Comparison of ENCODE assay signal across 15 cellular contexts in genomic region chr15:64572856-64573255, GRCh38.
"Had no signal": no experiment of that assay in that cellular context is flagged by ENCODE, and none has a peak within 500 bp of the region (broad histone marks: within the 10 kb centered on the region; RNA-seq: fewer than 3 reads in every experiment).

No MANE protein-coding gene starts in this region.

- H3K27me3 Mint-ChIP-seq: activated CD4-positive, alpha-beta memory T cell treated with anti-CD3 and anti-CD28 coated beads for 36 hours; activated CD8-positive, alpha-beta memory T cell treated with anti-CD3 and anti-CD28 coated beads, Interleukin-2, amount 10 ng/mL, durations not matched to agents 7 days and 5 days; natural killer cell treated with Interleukin-12 subunit alpha and Interleukin-12 subunit beta and Interleukin-15 and Interleukin-18, amount 100 ng/mL, for 72 hours had no signal

- ATAC-seq: activated CD8-positive, alpha-beta memory T cell treated with anti-CD3 and anti-CD28 coated beads, Interleukin-2, amount 10 ng/mL, durations not matched to agents 7 days and 5 days; natural killer cell treated with Interleukin-12 subunit alpha and Interleukin-12 subunit beta and Interleukin-15 and Interleukin-18, amount 100 ng/mL, for 72 hours had no signal

- H3K36me3 Mint-ChIP-seq: activated CD4-positive, alpha-beta memory T cell treated with anti-CD3 and anti-CD28 coated beads for 36 hours; natural killer cell treated with Interleukin-12 subunit alpha and Interleukin-12 subunit beta and Interleukin-15 and Interleukin-18, amount 100 ng/mL, for 72 hours had no signal

- H3K4me3 Mint-ChIP-seq: activated CD4-positive, alpha-beta memory T cell treated with anti-CD3 and anti-CD28 coated beads for 36 hours; activated CD8-positive, alpha-beta memory T cell treated with anti-CD3 and anti-CD28 coated beads, Interleukin-2, amount 10 ng/mL, durations not matched to agents 7 days and 5 days; natural killer cell treated with Interleukin-12 subunit alpha and Interleukin-12 subunit beta and Interleukin-15 and Interleukin-18, amount 100 ng/mL, for 72 hours had no signal

- DNase-seq: activated CD4-positive, alpha-beta memory T cell treated with anti-CD3 and anti-CD28 coated beads for 36 hours; activated CD4-positive, alpha-beta T cell treated with anti-CD3 and anti-CD28 coated beads for 1 hour; activated CD8-positive, alpha-beta memory T cell treated with anti-CD3 and anti-CD28 coated beads, Interleukin-2, amount 10 ng/mL, durations not matched to agents 7 days and 5 days; activated gamma-delta T cell; activated T-cell treated with anti-CD3 and anti-CD28 coated beads, Interleukin-2, amount 50 U/mL, for 48 hours; adrenal gland; dermis blood vessel endothelial cell; left lung; mucosa of descending colon; stimulated activated CD4-positive, alpha-beta T cell treated with anti-CD3 and anti-CD28 coated beads, Interleukin-12 subunit alpha, Interleukin-12 subunit beta, amount 100 ng/mL, for 4 hours; stimulated activated CD4-positive, alpha-beta T cell treated with anti-CD3 and anti-CD28 coated beads, Interleukin-2, amount 100 ng/mL, for 24 hours; T-helper 1 cell; T1000; thyroid gland had no signal

- H3K27ac ChIP-seq: thyroid gland had no signal

- H3K9me3 ChIP-seq: adrenal gland, left lung, mucosa of descending colon, thyroid gland had no signal

- H3K36me3 ChIP-seq: adrenal gland, left lung, thyroid gland had no signal

- H3K27me3 ChIP-seq: adrenal gland, left lung, thyroid gland had no signal

- H3K27ac Mint-ChIP-seq: activated CD8-positive, alpha-beta memory T cell treated with anti-CD3 and anti-CD28 coated beads, Interleukin-2, amount 10 ng/mL, durations not matched to agents 7 days and 5 days had no signal

- H3K4me3 ChIP-seq: adrenal gland, left lung, mucosa of descending colon, thyroid gland had no signal

- H3K9me3 Mint-ChIP-seq: activated CD4-positive, alpha-beta memory T cell treated with anti-CD3 and anti-CD28 coated beads for 36 hours; natural killer cell treated with Interleukin-12 subunit alpha and Interleukin-12 subunit beta and Interleukin-15 and Interleukin-18, amount 100 ng/mL, for 72 hours had no signal
